ENCODE assay signal across 25 cellular contexts in the genomic region with DNA sequence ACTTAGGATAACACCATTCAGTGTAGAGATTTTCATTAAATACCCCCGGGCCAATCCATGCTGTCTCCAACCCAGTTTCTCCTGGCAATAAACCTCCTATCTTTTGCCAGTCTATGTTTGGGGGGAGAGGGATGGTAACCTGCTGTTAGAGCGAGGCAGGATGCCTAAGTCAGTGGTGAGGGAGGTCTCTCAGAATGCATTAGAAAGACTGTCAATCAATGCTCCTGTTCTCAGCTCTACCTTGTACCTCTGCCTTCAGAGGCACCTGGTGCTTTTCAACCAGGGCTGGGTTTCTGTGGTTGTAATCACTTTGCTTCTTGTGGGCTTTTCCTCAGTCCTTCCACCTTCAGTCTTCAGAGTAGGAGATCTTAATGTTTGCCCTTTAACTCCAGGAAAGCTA.
"Had no signal": no experiment of that assay in that cellular context is flagged by ENCODE, and none has a peak within 500 bp of the region (broad histone marks: within the 10 kb centered on the region; RNA-seq: fewer than 3 reads in every experiment).

No MANE protein-coding gene starts in this region.

- H3K4me1 ChIP-seq: colonic mucosa, esophagus muscularis mucosa, foreskin keratinocyte, gastroesophageal sphincter, lower lobe of right lung, parathyroid adenoma, right lobe of liver, suprapubic skin, vagina had no signal

- H3K27ac Mint-ChIP-seq: dendritic cell treated with granulocyte-macrophage colony-stimulating factor and Interleukin-4, amounts not matched to agents 40 ng/mL and 50 ng/mL, for 4 days; natural killer cell treated with Interleukin-12 subunit alpha and Interleukin-12 subunit beta and Interleukin-15 and Interleukin-18, amount 100 ng/mL, for 72 hours; progenitor cell of endocrine pancreas; stimulated activated naive CD8-positive, alpha-beta T cell treated with anti-CD3 and anti-CD28 coated beads, Interleukin-15, amount 100 ng/mL, for 72 hours had no signal

- H3K4me3 ChIP-seq: colonic mucosa, esophagus muscularis mucosa, gastroesophageal sphincter, heart left ventricle, hepatocyte, lower lobe of right lung, right lobe of liver, suprapubic skin, vagina had no signal

- H3K27me3 ChIP-seq: colonic mucosa, esophagus muscularis mucosa, foreskin keratinocyte, gastroesophageal sphincter, heart left ventricle, hepatocyte, right lobe of liver, suprapubic skin, vagina had no signal

- H3K36me3 ChIP-seq: colonic mucosa, esophagus muscularis mucosa, gastroesophageal sphincter, heart left ventricle, lower lobe of right lung, right lobe of liver, suprapubic skin, vagina had no signal

- H2AFZ ChIP-seq: hepatocyte, parathyroid adenoma had no signal

- ATAC-seq: foreskin keratinocyte; gastroesophageal sphincter; left ventricle myocardium superior; lower lobe of right lung; natural killer cell treated with Interleukin-12 subunit alpha and Interleukin-12 subunit beta and Interleukin-15 and Interleukin-18, amount 100 ng/mL, for 72 hours; right lobe of liver; stimulated activated naive CD8-positive, alpha-beta T cell treated with anti-CD3 and anti-CD28 coated beads, Interleukin-15, amount 100 ng/mL, for 72 hours had no signal

- H3K9me3 ChIP-seq: colonic mucosa, gastroesophageal sphincter, lower lobe of right lung, right lobe of liver, suprapubic skin, vagina had no signal

- DNase-seq: colonic mucosa; effector CD8-positive, alpha-beta T cell; foreskin keratinocyte; heart left ventricle; left ventricle myocardium superior; lower lobe of right lung; naive B cell; right lobe of liver; small intestine; stimulated activated CD4-positive, alpha-beta T cell treated with anti-CD3 and anti-CD28 coated beads, Interleukin-1b, Interleukin-23, amount 100 ng/mL, for 48 hours; stimulated activated CD4-positive, alpha-beta T cell treated with anti-CD3 and anti-CD28 coated beads, Interleukin-4, amount 100 ng/mL, for 1 hour; stimulated activated CD8-positive, alpha-beta memory T cell treated with anti-CD3 and anti-CD28 coated beads, Interleukin-4, amount 100 ng/mL, for 48 hours; stimulated activated naive CD4-positive, alpha-beta T cell; stimulated activated naive CD8-positive, alpha-beta T cell treated with anti-CD3 and anti-CD28 coated beads, Interleukin-15, amount 100 ng/mL, for 72 hours; trophoblast cell had no signal

- H3K79me2 ChIP-seq: hepatocyte, parathyroid adenoma had no signal

- H3K27me3 Mint-ChIP-seq: progenitor cell of endocrine pancreas had no signal

- H3K4me3 Mint-ChIP-seq: dendritic cell treated with granulocyte-macrophage colony-stimulating factor and Interleukin-4, amounts not matched to agents 40 ng/mL and 50 ng/mL, for 4 days; naive B cell; natural killer cell treated with Interleukin-12 subunit alpha and Interleukin-12 subunit beta and Interleukin-15 and Interleukin-18, amount 100 ng/mL, for 72 hours; neural crest cell; stimulated activated naive CD8-positive, alpha-beta T cell treated with anti-CD3 and anti-CD28 coated beads, Interleukin-15, amount 100 ng/mL, for 72 hours had no signal

- H3K9me3 Mint-ChIP-seq: dendritic cell treated with granulocyte-macrophage colony-stimulating factor and Interleukin-4, amounts not matched to agents 40 ng/mL and 50 ng/mL, for 4 days; naive B cell; natural killer cell treated with Interleukin-12 subunit alpha and Interleukin-12 subunit beta and Interleukin-15 and Interleukin-18, amount 100 ng/mL, for 72 hours had no signal

- H3K27ac ChIP-seq: colonic mucosa, esophagus muscularis mucosa, foreskin keratinocyte, gastroesophageal sphincter, heart left ventricle, hepatocyte, lower lobe of right lung, parathyroid adenoma, right lobe of liver, suprapubic skin, vagina had no signal

- H3K36me3 Mint-ChIP-seq: naive B cell; natural killer cell treated with Interleukin-12 subunit alpha and Interleukin-12 subunit beta and Interleukin-15 and Interleukin-18, amount 100 ng/mL, for 72 hours had no signal

- H3K9ac ChIP-seq: parathyroid adenoma had no signal

- H3K4me2 ChIP-seq: hepatocyte had no signal

- H3K4me1 Mint-ChIP-seq: naive B cell; stimulated activated naive CD8-positive, alpha-beta T cell treated with anti-CD3 and anti-CD28 coated beads, Interleukin-15, amount 100 ng/mL, for 72 hours had no signal
